Comparison of ENCODE assay signal across 1 cellular context in genomic region chr2:189261431-189261841, GRCh38.
TF ChIP-seq lines count a peak whose summit lies in the region.

No MANE protein-coding gene starts in this region.

TF ChIP-seq in GM23338, 12 proteins besides CTCF, POLR2A, EP300 and RAD21 (continued from another document):
- TF ChIP-seq NANOG (IDR thresholded peaks at IDR 0.05; ENCODE audit: borderline replicate concordance) (no peak), JUNB (IDR thresholded peaks at IDR 0.05; ENCODE audit: unreplicated experiment) (no peak), CREB1 (CRISPR knock-in tag; IDR thresholded peaks at IDR 0.05; ENCODE audit: low read depth) (no peak), STAT1 (IDR thresholded peaks at IDR 0.05; ENCODE audit: unreplicated experiment) (no peak), ETS1 (IDR thresholded peaks at IDR 0.05) (no peak), EZH2phosphoT487 (IDR thresholded peaks at IDR 0.05; ENCODE audit: unreplicated experiment) (no peak), EZH2 (IDR thresholded peaks at IDR 0.05; ENCODE audit: low read depth, unreplicated experiment) (no peak)
